ENCODE assay signal across 25 cellular contexts in genomic region chr14:28770574-28770973, GRCh38.
A peak's percentile ranks its signal among the peaks of the same experiment; 100 is the strongest.
DNase-seq lines count a peak whose midpoint lies in the region; ATAC-seq and TF ChIP-seq lines count a peak whose summit lies in the region.
"Had no signal": no experiment of that assay in that cellular context is flagged by ENCODE, and none has a peak within 500 bp of the region (broad histone marks: within the 10 kb centered on the region; RNA-seq: fewer than 3 reads in every experiment).

No MANE protein-coding gene starts in this region.

- TF ChIP-seq CTCF in fibroblast of pulmonary artery (IDR thresholded peaks at IDR 0.05; ENCODE audit: low read length, missing control alignments) = no peak

- ATAC-seq in GM21576 (IDR thresholded peaks at IDR 0.05; ENCODE audit: unreplicated experiment) = no peak
- no peak for ATAC-seq in HG02973 (IDR thresholded peaks at IDR 0.05; ENCODE audit: unreplicated experiment)
- no peak for ATAC-seq in HG03139 (IDR thresholded peaks at IDR 0.05; ENCODE audit: unreplicated experiment)
- ATAC-seq: foreskin keratinocyte; left cardiac atrium; right cardiac atrium; stimulated activated memory B cell treated with anti-CD40 and anti-IgM and Interleukin-4, amounts not matched to agents 10 μg/mL and 1 μg/mL and 100 μg/mL, for 72 hours had no signal

- peak overlapping the region; percentile 1 for H3K4me3 ChIP-seq in fibroblast of pulmonary artery (replicated peaks; ENCODE audit: low read depth, low read length)
- H3K4me3 ChIP-seq: adrenal gland, coronary artery had no signal

- peak; percentile 80 for DNase-seq in NCI-H1694 treated with DMSO at 0.1 percent for 48 hours (lab: John Stamatoyannopoulos, UW)
- no peak for DNase-seq in NCI-H1694 (lab: John Stamatoyannopoulos, UW)
- peak; percentile 61 for DNase-seq in NCI-H82 (lab: John Stamatoyannopoulos, UW)
- DNase-seq in fibroblast of pulmonary artery (ENCODE audit: low read depth) = no peak
- no peak for DNase-seq in stimulated activated CD4-positive, alpha-beta T cell treated with anti-CD3 and anti-CD28 coated beads, Interleukin-12 subunit alpha, Interleukin-12 subunit beta, amount 100 ng/mL, for 4 hours
- DNase-seq: 8988T; activated B cell treated with CpG ODN at 0.5 μM for 24 hours; activated naive CD4-positive, alpha-beta T cell treated with anti-CD3 and anti-CD28 coated beads for 36 hours; adrenal gland; CD4-positive, CD25-positive, alpha-beta regulatory T cell; foreskin keratinocyte; H9; left cardiac atrium; mammary epithelial cell; NCI-H1436 treated with DMSO at 0.1 percent for 48 hours; NCI-H774; right cardiac atrium; stimulated activated CD4-positive, alpha-beta T cell treated with anti-CD3 and anti-CD28 coated beads, Interleukin-4, amount 100 ng/mL, for 4 hours; substantia nigra; T-helper 1 cell had no signal

Comparison
In these comparisons a context has a peak if more than half of its experiments do, and no peak if none do; other contexts are left out.
1. DNase-seq: peak in NCI-H1694 treated with DMSO at 0.1 percent for 48 hours (single experiment) and NCI-H82 (single experiment); none in NCI-H1694 (single experiment), fibroblast of pulmonary artery (single experiment) and stimulated activated CD4-positive, alpha-beta T cell treated with anti-CD3 and anti-CD28 coated beads, Interleukin-12 subunit alpha, Interleukin-12 subunit beta, amount 100 ng/mL, for 4 hours (single experiment).